Comparison of ENCODE assay signal across 8 cellular contexts in genomic region chr14:23057757-23058653, GRCh38. TPM values are rescaled to one million over a fixed set of nuclear protein-coding genes. Genes with fewer than 3 reads are reported as not detected.
DNase-seq lines count a peak whose midpoint lies in the region; ATAC-seq, FAIRE-seq and TF ChIP-seq lines count a peak whose summit lies in the region.

No MANE protein-coding gene starts in this region.

- H3K27ac Mint-ChIP-seq in brain = peak overlapping the region; percentile 26 to 96 (median 92)

- H3K9me3 ChIP-seq in SK-N-MC (ENCODE audit: low read depth, low read length) = no peaks in the 10 kb centered on the region

- peak overlapping the region; percentile 87 for H3K4me3 ChIP-seq in SK-N-MC

- peaks cover 35% of the 10 kb centered on the region for H3K4me1 Mint-ChIP-seq in brain

- peaks cover 35% of the 10 kb centered on the region for H3K36me3 ChIP-seq in SK-N-MC (ENCODE audit: insufficient read depth, low read length)

- peak overlapping the region; percentile 86 to 91 (median 90) for H3K4me3 Mint-ChIP-seq in brain

- H3K9me3 Mint-ChIP-seq in brain = no peaks in the 10 kb centered on the region

- FAIRE-seq in GM12892 (lab: Jason Lieb, UNC) = peak; percentile 85

- peak; percentile 53; the same call in 1 of the 2 replicates for TF ChIP-seq POLR2A in GM12892 (IDR thresholded peaks at IDR 0.05; ENCODE audit: low read depth, low read length)

- H3K27me3 Mint-ChIP-seq in brain = peaks cover 13% of the 10 kb centered on the region

- DNase-seq in GM12892 (ENCODE audit: insufficient read length) = peak; percentile 92
- no peak for DNase-seq in SK-N-MC (ENCODE audit: low read depth, low spot score)
- DNase-seq in iPS-NIHi11 (ENCODE audit: low spot score) = peak; percentile 90
- peak; percentile 65 to 86 for DNase-seq in stimulated activated CD4-positive, alpha-beta T cell treated with anti-CD3 and anti-CD28 coated beads, Interleukin-12 subunit alpha, Interleukin-12 subunit beta, amount 100 ng/mL, for 24 hours (ENCODE audit: low read depth in 2 of 2)
- DNase-seq in NCI-H1694 (lab: John Stamatoyannopoulos, UW) = no peak
- DNase-seq in occipital lobe (lab: John Stamatoyannopoulos, UW) = no peak

- ATAC-seq in HG02943 (IDR thresholded peaks at IDR 0.05; ENCODE audit: low read depth, unreplicated experiment) = peak; percentile 59

- peak overlapping the region; percentile 68; the same call in 1 of the 2 replicates for H3K27ac ChIP-seq in SK-N-MC

- H3K9ac ChIP-seq in SK-N-MC (ENCODE audit: insufficient read length) = peak overlapping the region; percentile 53

- H3K36me3 Mint-ChIP-seq in brain = peaks cover 28% of the 10 kb centered on the region

- TF ChIP-seq CTCF in brain (conservative IDR thresholded peaks at IDR 0.05) = peak; percentile 97

RNA-seq across cellular contexts. Expression of gene CDH24, which starts 0.7 kb away (rescaled TPM):
- 1.1 TPM for polyA plus RNA-seq in GM12892 (2012; ENCODE audit: missing spikeins)
- 18.8 TPM for polyA plus RNA-seq in brain (ENCODE audit: insufficient read depth, low read depth, low replicate concordance)
- total RNA-seq in occipital lobe = 10.3 TPM

RNA-seq across cellular contexts. Expression of gene PSMB11, which starts 16.0 kb away (rescaled TPM):
- not detected for polyA plus RNA-seq in GM12892 (2012; ENCODE audit: missing spikeins)
- not detected for polyA plus RNA-seq in brain (ENCODE audit: insufficient read depth, low read depth, low replicate concordance)
- total RNA-seq in occipital lobe = not detected

RNA-seq across cellular contexts. Expression of gene PSMB5, which starts 23.3 kb away (rescaled TPM):
- polyA plus RNA-seq in GM12892 (2012; ENCODE audit: missing spikeins) = 84.0 TPM
- polyA plus RNA-seq in brain (ENCODE audit: insufficient read depth, low read depth, low replicate concordance) = 234 TPM
- 149 TPM for total RNA-seq in occipital lobe

RNA-seq across cellular contexts. Expression of gene ACIN1, which starts 36.9 kb away (rescaled TPM):
- polyA plus RNA-seq in GM12892 (2012; ENCODE audit: missing spikeins) = 83.9 TPM
- 81.8 TPM for polyA plus RNA-seq in brain (ENCODE audit: insufficient read depth, low read depth, low replicate concordance)
- 67.8 TPM for total RNA-seq in occipital lobe

RNA-seq across cellular contexts. Expression of gene C14orf119, which starts 37.3 kb away (rescaled TPM):
- 39.9 TPM for polyA plus RNA-seq in GM12892 (2012; ENCODE audit: missing spikeins)
- 39.9 TPM for polyA plus RNA-seq in brain (ENCODE audit: insufficient read depth, low read depth, low replicate concordance)
- total RNA-seq in occipital lobe = 17.9 TPM

Comparison
In these comparisons a context has a peak if more than half of its experiments do, and no peak if none do; other contexts are left out.
1. DNase-seq: peak in GM12892 (single experiment), iPS-NIHi11 (single experiment) and stimulated activated CD4-positive, alpha-beta T cell treated with anti-CD3 and anti-CD28 coated beads, Interleukin-12 subunit alpha, Interleukin-12 subunit beta, amount 100 ng/mL, for 24 hours (2 of 2); none in SK-N-MC (single experiment), NCI-H1694 (single experiment) and occipital lobe (single experiment).